Comparison of ENCODE assay signal across 19 cellular contexts in genomic region chr3:54168451-54168850, GRCh38.
"Had no signal": no experiment of that assay in that cellular context is flagged by ENCODE, and none has a peak within 500 bp of the region (broad histone marks: within the 10 kb centered on the region; RNA-seq: fewer than 3 reads in every experiment).

No MANE protein-coding gene starts in this region.

- H3K36me3 Mint-ChIP-seq: natural killer cell had no signal

- H3K4me3 ChIP-seq: esophagus muscularis mucosa, gastrocnemius medialis, heart right ventricle, mucosa of descending colon, stomach, thoracic aorta had no signal

- H3K9me3 Mint-ChIP-seq: neural crest cell had no signal

- H3K9me3 ChIP-seq: esophagus muscularis mucosa, gastrocnemius medialis, heart right ventricle, mucosa of descending colon, stomach, thoracic aorta had no signal

- H3K4me1 Mint-ChIP-seq: natural killer cell, neural crest cell had no signal

- ATAC-seq: heart right ventricle, left colon, mucosa of descending colon, natural killer cell, right cardiac atrium had no signal

- H3K4me3 Mint-ChIP-seq: natural killer cell, neural crest cell had no signal

- H3K4me1 ChIP-seq: esophagus muscularis mucosa had no signal

- H3K27me3 ChIP-seq: esophagus muscularis mucosa, gastrocnemius medialis, heart right ventricle, stomach had no signal

- H3K27ac Mint-ChIP-seq: natural killer cell had no signal

- H3K36me3 ChIP-seq: esophagus muscularis mucosa, gastrocnemius medialis, heart right ventricle, stomach, thoracic aorta had no signal

- H3K27ac ChIP-seq: epithelial cell of prostate, esophagus muscularis mucosa, gastrocnemius medialis, heart right ventricle, stomach, thoracic aorta had no signal

- DNase-seq: effector memory CD4-positive, alpha-beta T cell; gastrocnemius medialis; heart right ventricle; hypothalamus; left colon; mammary epithelial cell; mucosa of descending colon; natural killer cell; posterior cingulate gyrus; right cardiac atrium; small intestine; stimulated activated CD4-positive, alpha-beta T cell treated with anti-CD3 and anti-CD28 coated beads, Interleukin-12 subunit alpha, Interleukin-12 subunit beta, amount 100 ng/mL, for 4 hours; stimulated activated naive CD4-positive, alpha-beta T cell; stomach; substantia nigra had no signal
